11 cellular contexts compared by ENCODE assay signal in the genomic region with DNA sequence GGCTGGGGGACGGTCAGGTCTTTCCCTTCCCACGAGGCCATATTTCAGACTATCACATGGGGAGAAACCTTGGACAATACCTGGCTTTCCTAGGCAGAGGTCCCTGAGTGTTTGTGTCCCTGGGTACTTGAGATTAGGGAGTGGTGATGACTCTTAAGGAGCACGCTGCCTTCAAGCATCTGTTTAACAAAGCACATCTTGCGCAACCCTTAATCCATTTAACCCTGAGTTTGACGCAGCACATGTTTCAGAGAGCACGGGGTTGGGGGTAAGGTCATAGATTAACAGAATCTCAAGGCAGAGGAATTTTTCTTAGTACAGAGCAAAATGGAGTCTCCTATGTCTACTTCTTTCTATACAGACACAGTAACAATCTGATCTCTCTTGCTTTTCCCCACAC. TPM values are rescaled to one million over a fixed set of nuclear protein-coding genes. Genes with fewer than 3 reads are reported as not detected.
"Had no signal": no experiment of that assay in that cellular context is flagged by ENCODE, and none has a peak within 500 bp of the region (broad histone marks: within the 10 kb centered on the region; RNA-seq: fewer than 3 reads in every experiment).

No MANE protein-coding gene starts in this region.

RNA-seq across cellular contexts. Expression of a gene that starts 57.3 kb away (rescaled TPM):
- total RNA-seq: chondrocyte; dermis microvascular lymphatic vessel endothelial cell; endothelial cell of umbilical vein; esophagus mucosa; lower leg skin; mesenteric fat pad; mononuclear cell; naive thymus-derived CD4-positive, alpha-beta T cell; omental fat pad; sciatic nerve; subcutaneous adipose tissue had no signal
